Comparison of ENCODE assay signal across 8 cellular contexts in genomic region chr2:218397502-218398436, GRCh38. TPM values are rescaled to one million over a fixed set of nuclear protein-coding genes. Genes with fewer than 3 reads are reported as not detected.
DNase-seq lines count a peak whose midpoint lies in the region; ATAC-seq, FAIRE-seq and TF ChIP-seq lines count a peak whose summit lies in the region.

No MANE protein-coding gene starts in this region.

- no peak overlapping the region for H2AFZ ChIP-seq in MM.1S (ENCODE audit: low read length)

- H3K9ac ChIP-seq in MM.1S (ENCODE audit: low read length): no peak overlapping the region

- H3K9me3 Mint-ChIP-seq in CD8-positive, alpha-beta memory T cell: no peaks in the 10 kb centered on the region
- H3K9me3 Mint-ChIP-seq in stimulated activated naive B cell treated with anti-CD40 and anti-IgM and Interleukin-4, amounts not matched to agents 10 μg/mL and 1 μg/mL and 100 μg/mL, for 72 hours: no peaks in the 10 kb centered on the region

- H3K27ac Mint-ChIP-seq in CD8-positive, alpha-beta memory T cell: peak overlapping the region; percentile 91 to 100 (median 98)
- H3K27ac Mint-ChIP-seq in stimulated activated naive B cell treated with anti-CD40 and anti-IgM and Interleukin-4, amounts not matched to agents 10 μg/mL and 1 μg/mL and 100 μg/mL, for 72 hours: peak overlapping the region; percentile 84

- no peaks in the 10 kb centered on the region for H3K27me3 ChIP-seq in CD8-positive, alpha-beta memory T cell (ENCODE audit: insufficient read depth, low read length, poor library complexity, severe bottlenecking)
- H3K27me3 ChIP-seq in MM.1S (replicated peaks; ENCODE audit: insufficient read depth, low read length): peaks cover 24% of the 10 kb centered on the region

- peaks cover 53% of the 10 kb centered on the region for H3K4me1 ChIP-seq in CD8-positive, alpha-beta memory T cell (ENCODE audit: insufficient read depth, low read length)
- peaks cover 20% of the 10 kb centered on the region for H3K4me1 ChIP-seq in MM.1S (ENCODE audit: low read length)

- H3K4me3 Mint-ChIP-seq in CD8-positive, alpha-beta memory T cell: peak overlapping the region; percentile 90 to 98 (median 93)
- peak overlapping the region; percentile 95 to 99 for H3K4me3 Mint-ChIP-seq in stimulated activated naive B cell treated with anti-CD40 and anti-IgM and Interleukin-4, amounts not matched to agents 10 μg/mL and 1 μg/mL and 100 μg/mL, for 72 hours

- intact Hi-C loops in left colon (cut with DNase I, micrococcal nuclease): loop anchor here in 1 of 2 donors (5.0 kb wide), 1 partner anchor 95 kb away; no protein-coding TSS in a partner anchor

- H3K27ac ChIP-seq in CD8-positive, alpha-beta memory T cell (ENCODE audit: low read depth, low read length): peak overlapping the region; percentile 92
- H3K27ac ChIP-seq in MM.1S (ENCODE audit: low read length): no peak overlapping the region

- CTCF ChIA-PET in CD8-positive, alpha-beta memory T cell (lab: Charles Lee): interaction anchor here (1.6 to 6.4 kb wide), 7 partner anchors 7 to 125 kb away, joined by 4 to 63 read pairs (median 20); partner anchors contain the start of genes AAMP, CATIP, PNKD and TMBIM1

- H3K36me3 ChIP-seq in CD8-positive, alpha-beta memory T cell (ENCODE audit: insufficient read depth, low read length): no peaks in the 10 kb centered on the region
- H3K36me3 ChIP-seq in MM.1S (replicated peaks; ENCODE audit: insufficient read depth, low read length): no peaks in the 10 kb centered on the region

- H3K9me2 ChIP-seq in MM.1S (replicated peaks; ENCODE audit: insufficient read depth, low read length): no peaks in the 10 kb centered on the region

- DNase-seq in CD8-positive, alpha-beta memory T cell: peak; percentile 46 to 72 (median 60)
- no peak for DNase-seq in GM19239 (ENCODE audit: insufficient read length, low spot score)
- no peak for DNase-seq in MM.1S
- DNase-seq in T-helper 22 cell (ENCODE audit: low read depth): peak; percentile 48
- DNase-seq in choroid plexus epithelial cell (ENCODE audit: low read depth): peak; percentile 75
- DNase-seq in left colon: peak; percentile 81 to 82
- no peak for DNase-seq in stimulated activated naive B cell treated with anti-CD40 and anti-IgM and Interleukin-4, amounts not matched to agents 10 μg/mL and 1 μg/mL and 100 μg/mL, for 72 hours
- DNase-seq in Ammon's horn (ENCODE audit: low spot score): no peak

- peaks cover 28% of the 10 kb centered on the region for H3K79me2 ChIP-seq in MM.1S (ENCODE audit: low read length)

- H3K4me3 ChIP-seq in CD8-positive, alpha-beta memory T cell (ENCODE audit: low read length): peak overlapping the region; percentile 93
- no peak overlapping the region for H3K4me3 ChIP-seq in MM.1S (ENCODE audit: low read length)
- peak overlapping the region; percentile 82 for H3K4me3 ChIP-seq in choroid plexus epithelial cell (ENCODE audit: low read depth, low read length)

- FAIRE-seq in GM19239 (lab: Jason Lieb, UNC): peak; percentile 91

- H3K4me2 ChIP-seq in MM.1S (ENCODE audit: low read depth, low read length): peak overlapping the region; percentile 86; the same call in 1 of the 2 replicates

- peaks cover 50 to 71% (median 52%) of the 10 kb centered on the region in 3 donors for H3K4me1 Mint-ChIP-seq in CD8-positive, alpha-beta memory T cell
- peaks cover 44 to 76% of the 10 kb centered on the region in 2 donors for H3K4me1 Mint-ChIP-seq in stimulated activated naive B cell treated with anti-CD40 and anti-IgM and Interleukin-4, amounts not matched to agents 10 μg/mL and 1 μg/mL and 100 μg/mL, for 72 hours

- peaks cover 0 to 13% of the 10 kb centered on the region in 2 donors for H3K27me3 Mint-ChIP-seq in CD8-positive, alpha-beta memory T cell
- peaks cover 0 to 7% of the 10 kb centered on the region in 2 donors for H3K27me3 Mint-ChIP-seq in stimulated activated naive B cell treated with anti-CD40 and anti-IgM and Interleukin-4, amounts not matched to agents 10 μg/mL and 1 μg/mL and 100 μg/mL, for 72 hours

- TF ChIP-seq CTCF in MM.1S (IDR thresholded peaks at IDR 0.05; ENCODE audit: low read length) (no peak), choroid plexus epithelial cell (conservative IDR thresholded peaks at IDR 0.05; ENCODE audit: low read depth, low read length) (no peak)

- no peaks in the 10 kb centered on the region for H3F3A ChIP-seq in MM.1S (ENCODE audit: insufficient read depth, low read length)

- no peaks in the 10 kb centered on the region for H4K20me1 ChIP-seq in MM.1S (ENCODE audit: insufficient read depth, low read length)

- peak; percentile 31 for ATAC-seq in left colon
- ATAC-seq in stimulated activated naive B cell treated with anti-CD40 and anti-IgM and Interleukin-4, amounts not matched to agents 10 μg/mL and 1 μg/mL and 100 μg/mL, for 72 hours (replicated peaks): no peak

- H3K9me3 ChIP-seq in CD8-positive, alpha-beta memory T cell (ENCODE audit: low read length): no peaks in the 10 kb centered on the region
- H3K9me3 ChIP-seq in MM.1S (replicated peaks; ENCODE audit: insufficient read depth, low read length): no peaks in the 10 kb centered on the region

- POLR2A ChIA-PET in CD8-positive, alpha-beta memory T cell (lab: Charles Lee): interaction anchor here (0.6 to 2.8 kb wide), 4 partner anchors 8 to 127 kb away, joined by 3 to 17 read pairs (median 6); partner anchors contain the start of genes AAMP and PNKD

- peaks cover 0 to 26% (median 0%) of the 10 kb centered on the region in 3 donors for H3K36me3 Mint-ChIP-seq in CD8-positive, alpha-beta memory T cell
- peaks cover 5 to 6% of the 10 kb centered on the region in 2 donors for H3K36me3 Mint-ChIP-seq in stimulated activated naive B cell treated with anti-CD40 and anti-IgM and Interleukin-4, amounts not matched to agents 10 μg/mL and 1 μg/mL and 100 μg/mL, for 72 hours

RNA-seq across cellular contexts. Expression of gene CTDSP1, which starts 1.9 kb away (rescaled TPM):
- total RNA-seq in CD8-positive, alpha-beta memory T cell: 100 to 1,000 TPM; 104 to 113 TPM
- 32.2 TPM for polyA plus RNA-seq in CD8-positive, alpha-beta memory T cell
- 100 to 1,000 TPM; 153 to 176 TPM for total RNA-seq in left colon

RNA-seq across cellular contexts. Expression of gene SLC11A1, which starts 15.7 kb away (rescaled TPM):
- total RNA-seq in CD8-positive, alpha-beta memory T cell: 1 to 10 TPM; 1.1 to 2.1 TPM
- 0.32 TPM for polyA plus RNA-seq in CD8-positive, alpha-beta memory T cell
- total RNA-seq in left colon: 1 to 10 TPM; 1.7 to 2.0 TPM

RNA-seq across cellular contexts. Expression of gene VIL1, which starts 21.2 kb away (rescaled TPM):
- not detected for total RNA-seq in CD8-positive, alpha-beta memory T cell
- polyA plus RNA-seq in CD8-positive, alpha-beta memory T cell: not detected
- total RNA-seq in left colon: 100 to 1,000 TPM; 441 to 488 TPM

RNA-seq across cellular contexts. Expression of gene CATIP, which starts 41.1 kb away (rescaled TPM):
- not detected for total RNA-seq in CD8-positive, alpha-beta memory T cell
- not detected for polyA plus RNA-seq in CD8-positive, alpha-beta memory T cell
- not detected for total RNA-seq in left colon

Comparison
In these comparisons a context has a peak if more than half of its experiments do, and no peak if none do; other contexts are left out.
1. DNase-seq: peak in CD8-positive, alpha-beta memory T cell (5 of 5), T-helper 22 cell (single experiment), choroid plexus epithelial cell (single experiment) and left colon (2 of 2); none in GM19239 (single experiment), MM.1S (single experiment), stimulated activated naive B cell treated with anti-CD40 and anti-IgM and Interleukin-4, amounts not matched to agents 10 μg/mL and 1 μg/mL and 100 μg/mL, for 72 hours (single experiment) and Ammon's horn (single experiment).
2. RNA of gene VIL1, which starts 21.2 kb away (total RNA-seq): 441 to 488 TPM in left colon; not detected in CD8-positive, alpha-beta memory T cell; every median in the first group is over 100 times any median in the second.